10 cellular contexts compared by ENCODE assay signal in the genomic region with DNA sequence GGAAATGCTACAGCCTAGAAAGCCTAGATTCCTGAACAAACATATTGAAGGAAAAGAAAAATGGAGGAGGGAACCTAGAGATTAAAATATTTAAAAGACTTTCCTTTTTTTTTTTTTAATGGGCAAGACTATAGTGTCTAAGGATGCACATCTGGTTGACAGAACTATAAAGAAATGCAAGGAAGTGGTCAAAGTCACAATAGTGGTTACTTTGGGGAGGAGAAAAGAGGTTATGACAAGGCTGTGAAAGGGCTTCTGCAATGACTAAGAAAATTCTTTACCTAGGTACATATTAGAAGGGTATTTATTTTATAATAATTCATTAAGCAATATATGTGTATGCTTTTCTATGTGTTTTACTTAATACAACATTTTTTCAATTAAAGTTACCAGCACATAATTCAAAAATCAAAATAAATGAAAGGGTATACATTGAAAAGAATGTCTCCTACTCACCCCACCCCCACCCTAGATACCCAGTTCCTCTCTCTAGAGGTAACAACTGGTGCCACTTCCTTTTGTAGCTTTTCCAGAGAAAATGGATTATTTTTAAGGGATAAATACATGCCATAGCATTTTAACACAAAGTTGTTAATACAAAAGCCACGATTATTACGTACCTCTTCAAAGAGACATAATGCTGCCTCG.
DNase-seq lines count a peak whose midpoint lies in the region; ATAC-seq lines count a peak whose summit lies in the region.
"Had no signal": no experiment of that assay in that cellular context is flagged by ENCODE, and none has a peak within 500 bp of the region (broad histone marks: within the 10 kb centered on the region; RNA-seq: fewer than 3 reads in every experiment).

No MANE protein-coding gene starts in this region.

- no peak overlapping the region for H3K4me3 ChIP-seq in Jurkat, Clone E6-1 (ENCODE audit: low read length)

- no peaks in the 10 kb centered on the region for H3K9me3 Mint-ChIP-seq in activated naive CD4-positive, alpha-beta T cell treated with anti-CD3 and anti-CD28 coated beads, Interleukin-2, amount 50 U/mL, for 72 hours
- no peaks in the 10 kb centered on the region for H3K9me3 Mint-ChIP-seq in central memory CD8-positive, alpha-beta T cell
- no peaks in the 10 kb centered on the region for H3K9me3 Mint-ChIP-seq in stimulated activated naive CD8-positive, alpha-beta T cell treated with anti-CD3 and anti-CD28 coated beads, Interleukin-15, Interleukin-2, amounts not matched to agents 100 ng/mL and 50 ng/mL, for 24 hours
- H3K9me3 Mint-ChIP-seq: activated B cell treated with CpG ODN at 0.5 μM for 24 hours had no signal

- peak; percentile 66 to 88 for ATAC-seq in activated naive CD4-positive, alpha-beta T cell treated with anti-CD3 and anti-CD28 coated beads, Interleukin-2, amount 50 U/mL, for 72 hours
- ATAC-seq in central memory CD8-positive, alpha-beta T cell (replicated peaks; ENCODE audit: extremely low read depth, poor library complexity, severe bottlenecking) = peak; percentile 97
- no peak for ATAC-seq in GM21367 (IDR thresholded peaks at IDR 0.05; ENCODE audit: unreplicated experiment)
- ATAC-seq in GM19463 (IDR thresholded peaks at IDR 0.05; ENCODE audit: unreplicated experiment) = no peak

- no peaks in the 10 kb centered on the region for H3K27me3 Mint-ChIP-seq in central memory CD8-positive, alpha-beta T cell
- no peaks in the 10 kb centered on the region for H3K27me3 Mint-ChIP-seq in stimulated activated naive CD8-positive, alpha-beta T cell treated with anti-CD3 and anti-CD28 coated beads, Interleukin-15, Interleukin-2, amounts not matched to agents 100 ng/mL and 50 ng/mL, for 24 hours
- H3K27me3 Mint-ChIP-seq: activated B cell treated with CpG ODN at 0.5 μM for 24 hours had no signal

- peaks cover 0 to 10% of the 10 kb centered on the region in 2 donors for H3K36me3 Mint-ChIP-seq in activated naive CD4-positive, alpha-beta T cell treated with anti-CD3 and anti-CD28 coated beads, Interleukin-2, amount 50 U/mL, for 72 hours
- peaks cover 15% of the 10 kb centered on the region for H3K36me3 Mint-ChIP-seq in central memory CD8-positive, alpha-beta T cell (ENCODE audit: insufficient read depth)
- peaks cover 18% of the 10 kb centered on the region for H3K36me3 Mint-ChIP-seq in stimulated activated naive CD8-positive, alpha-beta T cell treated with anti-CD3 and anti-CD28 coated beads, Interleukin-15, Interleukin-2, amounts not matched to agents 100 ng/mL and 50 ng/mL, for 24 hours (ENCODE audit: low read depth)

- H3K4me1 Mint-ChIP-seq in central memory CD8-positive, alpha-beta T cell = peaks cover 53% of the 10 kb centered on the region
- peaks cover 46% of the 10 kb centered on the region for H3K4me1 Mint-ChIP-seq in stimulated activated naive CD8-positive, alpha-beta T cell treated with anti-CD3 and anti-CD28 coated beads, Interleukin-15, Interleukin-2, amounts not matched to agents 100 ng/mL and 50 ng/mL, for 24 hours (ENCODE audit: low read depth)

- DNase-seq in activated naive CD4-positive, alpha-beta T cell treated with anti-CD3 and anti-CD28 coated beads, Interleukin-2, amount 50 U/mL, for 72 hours (ENCODE audit: low spot score in 2 of 2) = no peak
- no peak for DNase-seq in activated naive CD4-positive, alpha-beta T cell (lab: John Stamatoyannopoulos, UW)
- peak; percentile 68 for DNase-seq in Jurkat, Clone E6-1 (ENCODE audit: low read depth, low spot score)
- no peak for DNase-seq in central memory CD8-positive, alpha-beta T cell (ENCODE audit: low spot score in 2 of 2)
- DNase-seq in iPS-NIHi11 (ENCODE audit: low spot score) = no peak
- DNase-seq: activated B cell treated with CpG ODN at 0.5 μM for 24 hours, NCI-H446 had no signal

- H3K27ac Mint-ChIP-seq in activated naive CD4-positive, alpha-beta T cell treated with anti-CD3 and anti-CD28 coated beads, Interleukin-2, amount 50 U/mL, for 72 hours = no peak overlapping the region
- peak overlapping the region; percentile 78 for H3K27ac Mint-ChIP-seq in central memory CD8-positive, alpha-beta T cell (ENCODE audit: low read depth)
- H3K27ac Mint-ChIP-seq in stimulated activated naive CD8-positive, alpha-beta T cell treated with anti-CD3 and anti-CD28 coated beads, Interleukin-15, Interleukin-2, amounts not matched to agents 100 ng/mL and 50 ng/mL, for 24 hours = peak overlapping the region; percentile 61

- H3K4me3 Mint-ChIP-seq in central memory CD8-positive, alpha-beta T cell = no peak overlapping the region
- H3K4me3 Mint-ChIP-seq in stimulated activated naive CD8-positive, alpha-beta T cell treated with anti-CD3 and anti-CD28 coated beads, Interleukin-15, Interleukin-2, amounts not matched to agents 100 ng/mL and 50 ng/mL, for 24 hours = no peak overlapping the region
- H3K4me3 Mint-ChIP-seq: activated B cell treated with CpG ODN at 0.5 μM for 24 hours had no signal

Comparison
In these comparisons a context has a peak if more than half of its experiments do, and no peak if none do; other contexts are left out.
1. ATAC-seq: peak in activated naive CD4-positive, alpha-beta T cell treated with anti-CD3 and anti-CD28 coated beads, Interleukin-2, amount 50 U/mL, for 72 hours (2 of 2) and central memory CD8-positive, alpha-beta T cell (single experiment); none in GM21367 (single experiment) and GM19463 (single experiment).
2. H3K27ac Mint-ChIP-seq: peak in central memory CD8-positive, alpha-beta T cell (single experiment) and stimulated activated naive CD8-positive, alpha-beta T cell treated with anti-CD3 and anti-CD28 coated beads, Interleukin-15, Interleukin-2, amounts not matched to agents 100 ng/mL and 50 ng/mL, for 24 hours (single experiment); none in activated naive CD4-positive, alpha-beta T cell treated with anti-CD3 and anti-CD28 coated beads, Interleukin-2, amount 50 U/mL, for 72 hours (0 of 2).